Comparison of ENCODE assay signal across 2 cellular contexts in the genomic region with DNA sequence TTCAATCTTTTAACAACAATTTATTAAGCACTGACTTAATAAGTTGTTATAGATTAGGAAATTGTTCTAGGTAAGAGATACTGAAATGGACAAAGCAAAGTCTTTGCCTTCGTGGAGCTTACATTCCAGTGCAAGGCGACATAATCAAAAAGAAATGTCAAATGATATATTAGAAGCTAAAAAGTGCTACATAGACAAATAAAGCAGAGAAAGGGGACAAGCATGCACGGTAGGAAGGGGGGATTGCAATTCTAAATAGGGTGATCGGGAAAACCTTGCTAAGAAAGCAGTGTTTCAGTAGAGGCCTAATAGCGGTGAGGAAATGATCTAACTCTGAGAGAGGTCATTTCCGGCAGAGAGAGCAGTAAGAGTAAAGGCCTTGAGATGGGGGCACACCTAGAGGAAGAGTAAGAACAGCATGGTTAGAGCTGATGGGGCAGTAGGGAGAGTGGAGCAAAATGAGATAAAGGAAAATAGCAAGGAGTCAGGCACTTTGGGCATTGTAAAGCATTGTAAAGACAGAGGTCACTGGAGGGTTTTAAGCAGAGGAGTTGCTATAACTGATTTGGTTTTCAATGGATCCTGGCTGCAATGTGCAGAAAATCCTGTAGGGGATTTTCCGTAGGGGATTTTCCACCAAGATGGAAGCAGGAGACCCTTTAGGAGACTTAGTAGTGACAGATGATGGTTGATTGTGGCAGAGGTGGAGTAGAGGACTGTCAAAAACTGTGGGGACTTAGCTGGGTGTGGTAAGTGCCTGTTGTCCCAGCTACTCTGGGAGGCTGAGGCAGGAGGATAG.
TF ChIP-seq lines count a peak whose summit lies in the region.

No MANE protein-coding gene starts in this region.

TF ChIP-seq in GM23338, 12 proteins besides CTCF, POLR2A, EP300 and RAD21 (continues in another document):
- TF ChIP-seq ZNF114 (CRISPR knock-in tag; IDR thresholded peaks at IDR 0.05) (no peak), EZH2 (IDR thresholded peaks at IDR 0.05; ENCODE audit: low read depth, unreplicated experiment) (no peak), JUNB (IDR thresholded peaks at IDR 0.05; ENCODE audit: unreplicated experiment) (no peak), CREB1 (CRISPR knock-in tag; IDR thresholded peaks at IDR 0.05; ENCODE audit: low read depth) (no peak), NANOG (IDR thresholded peaks at IDR 0.05; ENCODE audit: borderline replicate concordance) (no peak), EZH2phosphoT487 (IDR thresholded peaks at IDR 0.05; ENCODE audit: unreplicated experiment) (no peak)
- TF ChIP-seq, protein P1, sequence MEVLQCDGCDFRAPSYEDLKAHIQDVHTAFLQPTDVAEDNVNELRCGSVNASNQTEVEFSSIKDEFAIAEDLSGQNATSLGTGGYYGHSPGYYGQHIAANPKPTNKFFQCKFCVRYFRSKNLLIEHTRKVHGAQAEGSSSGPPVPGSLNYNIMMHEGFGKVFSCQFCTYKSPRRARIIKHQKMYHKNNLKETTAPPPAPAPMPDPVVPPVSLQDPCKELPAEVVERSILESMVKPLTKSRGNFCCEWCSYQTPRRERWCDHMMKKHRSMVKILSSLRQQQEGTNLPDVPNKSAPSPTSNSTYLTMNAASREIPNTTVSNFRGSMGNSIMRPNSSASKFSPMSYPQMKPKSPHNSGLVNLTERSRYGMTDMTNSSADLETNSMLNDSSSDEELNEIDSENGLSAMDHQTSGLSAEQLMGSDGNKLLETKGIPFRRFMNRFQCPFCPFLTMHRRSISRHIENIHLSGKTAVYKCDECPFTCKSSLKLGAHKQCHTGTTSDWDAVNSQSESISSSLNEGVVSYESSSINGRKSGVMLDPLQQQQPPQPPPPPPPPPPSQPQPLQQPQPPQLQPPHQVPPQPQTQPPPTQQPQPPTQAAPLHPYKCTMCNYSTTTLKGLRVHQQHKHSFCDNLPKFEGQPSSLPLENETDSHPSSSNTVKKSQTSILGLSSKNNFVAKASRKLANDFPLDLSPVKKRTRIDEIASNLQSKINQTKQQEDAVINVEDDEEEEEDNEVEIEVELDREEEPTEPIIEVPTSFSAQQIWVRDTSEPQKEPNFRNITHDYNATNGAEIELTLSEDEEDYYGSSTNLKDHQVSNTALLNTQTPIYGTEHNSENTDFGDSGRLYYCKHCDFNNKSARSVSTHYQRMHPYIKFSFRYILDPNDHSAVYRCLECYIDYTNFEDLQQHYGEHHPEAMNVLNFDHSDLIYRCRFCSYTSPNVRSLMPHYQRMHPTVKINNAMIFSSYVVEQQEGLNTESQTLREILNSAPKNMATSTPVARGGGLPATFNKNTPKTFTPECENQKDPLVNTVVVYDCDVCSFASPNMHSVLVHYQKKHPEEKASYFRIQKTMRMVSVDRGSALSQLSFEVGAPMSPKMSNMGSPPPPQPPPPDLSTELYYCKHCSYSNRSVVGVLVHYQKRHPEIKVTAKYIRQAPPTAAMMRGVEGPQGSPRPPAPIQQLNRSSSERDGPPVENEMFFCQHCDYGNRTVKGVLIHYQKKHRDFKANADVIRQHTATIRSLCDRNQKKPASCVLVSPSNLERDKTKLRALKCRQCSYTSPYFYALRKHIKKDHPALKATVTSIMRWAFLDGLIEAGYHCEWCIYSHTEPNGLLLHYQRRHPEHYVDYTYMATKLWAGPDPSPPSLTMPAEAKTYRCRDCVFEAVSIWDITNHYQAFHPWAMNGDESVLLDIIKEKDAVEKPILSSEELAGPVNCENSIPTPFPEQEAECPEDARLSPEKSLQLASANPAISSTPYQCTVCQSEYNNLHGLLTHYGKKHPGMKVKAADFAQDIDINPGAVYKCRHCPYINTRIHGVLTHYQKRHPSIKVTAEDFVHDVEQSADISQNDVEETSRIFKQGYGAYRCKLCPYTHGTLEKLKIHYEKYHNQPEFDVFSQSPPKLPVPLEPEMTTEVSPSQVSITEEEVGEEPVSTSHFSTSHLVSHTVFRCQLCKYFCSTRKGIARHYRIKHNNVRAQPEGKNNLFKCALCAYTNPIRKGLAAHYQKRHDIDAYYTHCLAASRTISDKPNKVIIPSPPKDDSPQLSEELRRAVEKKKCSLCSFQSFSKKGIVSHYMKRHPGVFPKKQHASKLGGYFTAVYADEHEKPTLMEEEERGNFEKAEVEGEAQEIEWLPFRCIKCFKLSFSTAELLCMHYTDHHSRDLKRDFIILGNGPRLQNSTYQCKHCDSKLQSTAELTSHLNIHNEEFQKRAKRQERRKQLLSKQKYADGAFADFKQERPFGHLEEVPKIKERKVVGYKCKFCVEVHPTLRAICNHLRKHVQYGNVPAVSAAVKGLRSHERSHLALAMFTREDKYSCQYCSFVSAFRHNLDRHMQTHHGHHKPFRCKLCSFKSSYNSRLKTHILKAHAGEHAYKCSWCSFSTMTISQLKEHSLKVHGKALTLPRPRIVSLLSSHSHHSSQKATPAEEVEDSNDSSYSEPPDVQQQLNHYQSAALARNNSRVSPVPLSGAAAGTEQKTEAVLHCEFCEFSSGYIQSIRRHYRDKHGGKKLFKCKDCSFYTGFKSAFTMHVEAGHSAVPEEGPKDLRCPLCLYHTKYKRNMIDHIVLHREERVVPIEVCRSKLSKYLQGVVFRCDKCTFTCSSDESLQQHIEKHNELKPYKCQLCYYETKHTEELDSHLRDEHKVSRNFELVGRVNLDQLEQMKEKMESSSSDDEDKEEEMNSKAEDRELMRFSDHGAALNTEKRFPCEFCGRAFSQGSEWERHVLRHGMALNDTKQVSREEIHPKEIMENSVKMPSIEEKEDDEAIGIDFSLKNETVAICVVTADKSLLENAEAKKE (CRISPR knock-in tag; IDR thresholded peaks at IDR 0.05), result no peak
- TF ChIP-seq, protein P2, sequence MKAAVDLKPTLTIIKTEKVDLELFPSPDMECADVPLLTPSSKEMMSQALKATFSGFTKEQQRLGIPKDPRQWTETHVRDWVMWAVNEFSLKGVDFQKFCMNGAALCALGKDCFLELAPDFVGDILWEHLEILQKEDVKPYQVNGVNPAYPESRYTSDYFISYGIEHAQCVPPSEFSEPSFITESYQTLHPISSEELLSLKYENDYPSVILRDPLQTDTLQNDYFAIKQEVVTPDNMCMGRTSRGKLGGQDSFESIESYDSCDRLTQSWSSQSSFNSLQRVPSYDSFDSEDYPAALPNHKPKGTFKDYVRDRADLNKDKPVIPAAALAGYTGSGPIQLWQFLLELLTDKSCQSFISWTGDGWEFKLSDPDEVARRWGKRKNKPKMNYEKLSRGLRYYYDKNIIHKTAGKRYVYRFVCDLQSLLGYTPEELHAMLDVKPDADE (IDR thresholded peaks at IDR 0.05), result no peak

TF ChIP-seq in IMR-90, 13 proteins besides CTCF, POLR2A, EP300 and RAD21:
- TF ChIP-seq NFE2L2 (IDR thresholded peaks at IDR 0.05; ENCODE audit: low read depth, low read length), result no peak
- peak; percentile 74 for TF ChIP-seq MAFK (IDR thresholded peaks at IDR 0.05; ENCODE audit: low read depth, low read length)
